34 cellular contexts compared by ENCODE assay signal in genomic region chr10:102559764-102560163, GRCh38.
"Had no signal": no experiment of that assay in that cellular context is flagged by ENCODE, and none has a peak within 500 bp of the region (broad histone marks: within the 10 kb centered on the region; RNA-seq: fewer than 3 reads in every experiment).

No MANE protein-coding gene starts in this region.

- H3K9me3 Mint-ChIP-seq: activated B cell treated with CpG ODN at 0.5 μM for 24 hours; activated CD4-positive, alpha-beta memory T cell treated with anti-CD3 and anti-CD28 coated beads, Interleukin-2, amount 10 ng/mL, durations not matched to agents 7 days and 5 days; activated naive CD8-positive, alpha-beta T cell treated with anti-CD3 and anti-CD28 coated beads for 36 hours; T-cell had no signal

- ATAC-seq: activated CD8-positive, alpha-beta memory T cell treated with anti-CD3 and anti-CD28 coated beads, Interleukin-2, amount 10 ng/mL, durations not matched to agents 7 days and 5 days; K562; Panc1; SK-N-SH treated with all-trans-retinoic acid at 6 μM for 48 hours; T-cell had no signal

- H3K36me3 ChIP-seq: brain microvascular endothelial cell had no signal

- H3K27me3 Mint-ChIP-seq: activated B cell treated with CpG ODN at 0.5 μM for 24 hours; activated CD4-positive, alpha-beta memory T cell treated with anti-CD3 and anti-CD28 coated beads, Interleukin-2, amount 10 ng/mL, durations not matched to agents 7 days and 5 days; activated CD8-positive, alpha-beta memory T cell treated with anti-CD3 and anti-CD28 coated beads, Interleukin-2, amount 10 ng/mL, durations not matched to agents 7 days and 5 days; activated naive CD8-positive, alpha-beta T cell treated with anti-CD3 and anti-CD28 coated beads for 36 hours; T-cell had no signal

- H3K27ac ChIP-seq: brain microvascular endothelial cell, VCaP had no signal

- H3K36me3 Mint-ChIP-seq: activated naive CD8-positive, alpha-beta T cell treated with anti-CD3 and anti-CD28 coated beads for 36 hours had no signal

- H3K4me3 ChIP-seq: K562 had no signal

- H3K4me3 Mint-ChIP-seq: activated B cell treated with CpG ODN at 0.5 μM for 24 hours; activated CD4-positive, alpha-beta memory T cell treated with anti-CD3 and anti-CD28 coated beads, Interleukin-2, amount 10 ng/mL, durations not matched to agents 7 days and 5 days; activated CD8-positive, alpha-beta memory T cell treated with anti-CD3 and anti-CD28 coated beads, Interleukin-2, amount 10 ng/mL, durations not matched to agents 7 days and 5 days; activated naive CD8-positive, alpha-beta T cell treated with anti-CD3 and anti-CD28 coated beads for 36 hours; T-cell had no signal

- H3K27me3 ChIP-seq: brain microvascular endothelial cell had no signal

- DNase-seq: activated B cell treated with CpG ODN at 0.5 μM for 24 hours; activated CD4-positive, alpha-beta memory T cell treated with anti-CD3 and anti-CD28 coated beads, Interleukin-2, amount 10 ng/mL, durations not matched to agents 7 days and 5 days; activated CD4-positive, alpha-beta T cell treated with anti-CD3 and anti-CD28 coated beads for 4 hours; activated CD4-positive, alpha-beta T cell treated with anti-CD3 and anti-CD28 coated beads, Interleukin-2, amount 50 U/mL, for 1 hour; activated CD4-positive, CD25-positive, alpha-beta regulatory T cell treated with anti-CD3 and anti-CD28 coated beads, Interleukin-2, amount 50 U/mL, for 72 hours; activated CD8-positive, alpha-beta memory T cell treated with anti-CD3 and anti-CD28 coated beads for 24 hours; activated CD8-positive, alpha-beta memory T cell treated with anti-CD3 and anti-CD28 coated beads, Interleukin-2, amount 10 ng/mL, durations not matched to agents 7 days and 5 days; activated CD8-positive, alpha-beta memory T cell treated with anti-CD3 and anti-CD28 coated beads, Interleukin-2, amount 50 U/mL, for 48 hours; activated effector memory CD4-positive, alpha-beta T cell treated with anti-CD3 and anti-CD28 coated beads, Interleukin-2, amount 50 U/mL, for 16 hours; activated naive CD4-positive, alpha-beta T cell; activated naive CD4-positive, alpha-beta T cell treated with anti-CD3 and anti-CD28 coated beads, Interleukin-2, amount 50 U/mL, for 16 hours; activated naive CD8-positive, alpha-beta T cell treated with anti-CD3 and anti-CD28 coated beads for 36 hours; activated T-cell treated with anti-CD3 and anti-CD28 coated beads, Interleukin-2, amount 50 U/mL, for 48 hours; amniotic stem cell; aorta; brain microvascular endothelial cell; caudate nucleus; cerebellar nuclear complex; NCI-H1092 treated with DMSO at 0.1 percent for 48 hours; NCI-H1417 treated with DMSO at 0.1 percent for 48 hours; NCI-H187 treated with DMSO at 0.1 percent for 48 hours; NCI-H2081; NCI-H226; NCI-H446 treated with DMSO at 0.1 percent for 48 hours; NCI-H524; NCI-H69; SIG-M5; T-cell; T-helper 2 cell; T-helper 9 cell had no signal

- H3K27ac Mint-ChIP-seq: activated B cell treated with CpG ODN at 0.5 μM for 24 hours; activated CD4-positive, alpha-beta memory T cell treated with anti-CD3 and anti-CD28 coated beads, Interleukin-2, amount 10 ng/mL, durations not matched to agents 7 days and 5 days; activated CD8-positive, alpha-beta memory T cell treated with anti-CD3 and anti-CD28 coated beads, Interleukin-2, amount 10 ng/mL, durations not matched to agents 7 days and 5 days; activated naive CD8-positive, alpha-beta T cell treated with anti-CD3 and anti-CD28 coated beads for 36 hours; T-cell had no signal
